In genomic region chr1:197042676-197043341, GRCh38 we compare ENCODE assay signal across 28 cellular contexts. TPM values are rescaled to one million over a fixed set of nuclear protein-coding genes. Genes with fewer than 3 reads are reported as not detected.
DNase-seq lines count a peak whose midpoint lies in the region; ATAC-seq and TF ChIP-seq lines count a peak whose summit lies in the region.
"Had no signal": no experiment of that assay in that cellular context is flagged by ENCODE, and none has a peak within 500 bp of the region (broad histone marks: within the 10 kb centered on the region; RNA-seq: fewer than 3 reads in every experiment).

No MANE protein-coding gene starts in this region.

- 0 out of 2 replicates have a peak, but pooled peaks cover 4% of the 10 kb centered on the region for H3K9me2 ChIP-seq in PC-9 (ENCODE audit: insufficient read depth)

- no peak overlapping the region for H3K4me3 Mint-ChIP-seq in activated T-cell treated with anti-CD3 and anti-CD28 coated beads, Interleukin-2, amount 50 U/mL, for 4 hours
- H3K4me3 Mint-ChIP-seq in CD4-positive, alpha-beta memory T cell = no peak overlapping the region
- H3K4me3 Mint-ChIP-seq: brain had no signal

- no peaks in the 10 kb centered on the region for H3F3A ChIP-seq in PC-9 (ENCODE audit: insufficient read depth, low read depth)

- intact Hi-C loops in PC-9 (cut with micrococcal nuclease; ENCODE audit: unreplicated experiment) = no loop called here
- intact Hi-C loops in CD4-positive, alpha-beta memory T cell (cut with micrococcal nuclease) = no loop called here

- POLR2A ChIA-PET in PC-9 (lab: Charles Lee; ENCODE audit: unreplicated experiment) = no interaction called here
- POLR2A ChIA-PET in CD4-positive, alpha-beta memory T cell (lab: Charles Lee; ENCODE audit: partially characterized antibody) = no interaction called here

- no peaks in the 10 kb centered on the region for H3K36me3 Mint-ChIP-seq in activated T-cell treated with anti-CD3 and anti-CD28 coated beads, Interleukin-2, amount 50 U/mL, for 4 hours (ENCODE audit: insufficient read depth)
- no peaks in the 10 kb centered on the region for H3K36me3 Mint-ChIP-seq in CD4-positive, alpha-beta memory T cell
- H3K36me3 Mint-ChIP-seq: brain had no signal

- H3K4me1 Mint-ChIP-seq in activated T-cell treated with anti-CD3 and anti-CD28 coated beads, Interleukin-2, amount 50 U/mL, for 4 hours (ENCODE audit: low read depth) = no peaks in the 10 kb centered on the region
- peaks cover 0 to 3% (median 2%) of the 10 kb centered on the region in 4 donors for H3K4me1 Mint-ChIP-seq in CD4-positive, alpha-beta memory T cell
- H3K4me1 Mint-ChIP-seq: brain had no signal

- no TSS peak for BruUV-seq in PC-9 (replicated peaks; lab: Mats Ljungman, UMichigan)

- ATAC-seq in SK-N-SH treated with all-trans-retinoic acid at 6 μM for 48 hours (peak; percentile 31; the same call in 2 of the 3 replicates), GM18907 (IDR thresholded peaks at IDR 0.05; ENCODE audit: unreplicated experiment) (no peak)
- ATAC-seq in activated T-cell treated with anti-CD3 and anti-CD28 coated beads, Interleukin-2, amount 50 U/mL, for 4 hours = no peak
- ATAC-seq: left cardiac atrium; stimulated activated naive CD8-positive, alpha-beta T cell treated with anti-CD3 and anti-CD28 coated beads, Interleukin-15, Interleukin-2, amounts not matched to agents 100 U/mL and 50 U/mL, for 24 hours had no signal

- H3K4me2 ChIP-seq in PC-9 = no peak overlapping the region
- H3K4me2 ChIP-seq: BLaER1 treated with 17β-estradiol and CSF1 and Interleukin-3, amounts not matched to agents 10 nM and 100 nM had no signal

- no peak overlapping the region for H3K27ac Mint-ChIP-seq in CD4-positive, alpha-beta memory T cell
- H3K27ac Mint-ChIP-seq: brain had no signal

- no peaks in the 10 kb centered on the region for H3K79me2 ChIP-seq in PC-9 (ENCODE audit: low read depth)

- DNase-seq in DMS153 (lab: John Stamatoyannopoulos, UW) = peak; percentile 91
- DNase-seq in NCI-H1105 (lab: John Stamatoyannopoulos, UW) = peak; percentile 43
- DNase-seq in NCI-H345 treated with DMSO at 0.1 percent for 48 hours (lab: John Stamatoyannopoulos, UW; ENCODE audit: unreplicated experiment) = peak; percentile 96
- DNase-seq in activated T-cell treated with anti-CD3 and anti-CD28 coated beads, Interleukin-2, amount 50 U/mL, for 4 hours = no peak
- DNase-seq in PC-9 = no peak
- no peak for DNase-seq in CD4-positive, alpha-beta memory T cell
- DNase-seq: activated CD8-positive, alpha-beta memory T cell treated with anti-CD3 and anti-CD28 coated beads for 24 hours; activated naive CD4-positive, alpha-beta T cell treated with Interleukin-2 at 50 U/mL for 16 hours; activated T-cell treated with anti-CD3 and anti-CD28 coated beads, Interleukin-2, amount 50 U/mL, for 48 hours; adrenal gland; GF-D8; left cardiac atrium; mammary epithelial cell; NK-92 treated with Interleukin-12 subunit alpha and Interleukin-12 subunit beta, amount 100 ng/mL, for 24 hours; Peyer's patch; right lobe of liver; SJCRH30; stimulated activated naive CD8-positive, alpha-beta T cell treated with anti-CD3 and anti-CD28 coated beads, Interleukin-15, Interleukin-2, amounts not matched to agents 100 U/mL and 50 U/mL, for 24 hours; T-helper 1 cell had no signal

- CTCF ChIA-PET in PC-9 (lab: Charles Lee) = no interaction called here
- CTCF ChIA-PET in CD4-positive, alpha-beta memory T cell (lab: Charles Lee; ENCODE audit: partially characterized antibody) = interaction anchor here (0.7 kb wide), 1 partner anchor 294 kb away, joined by 3 read pairs; no protein-coding TSS in a partner anchor

- no peak overlapping the region for H2AFZ ChIP-seq in PC-9

- no peaks in the 10 kb centered on the region for H3K36me3 ChIP-seq in PC-9 (ENCODE audit: low read depth)
- no peaks in the 10 kb centered on the region for H3K36me3 ChIP-seq in CD4-positive, alpha-beta memory T cell (ENCODE audit: insufficient read depth, low read length)
- H3K36me3 ChIP-seq: adrenal gland; BLaER1 treated with 17β-estradiol and CSF1 and Interleukin-3, amounts not matched to agents 10 nM and 100 nM; Peyer's patch; SJCRH30; thoracic aorta had no signal

- H3K9me3 Mint-ChIP-seq in activated T-cell treated with anti-CD3 and anti-CD28 coated beads, Interleukin-2, amount 50 U/mL, for 4 hours = no peaks in the 10 kb centered on the region
- peaks cover 0 to 6% (median 0%) of the 10 kb centered on the region in 8 donors for H3K9me3 Mint-ChIP-seq in CD4-positive, alpha-beta memory T cell

- H3K27me3 Mint-ChIP-seq in activated T-cell treated with anti-CD3 and anti-CD28 coated beads, Interleukin-2, amount 50 U/mL, for 4 hours (ENCODE audit: low read depth) = peaks cover 24% of the 10 kb centered on the region
- H3K27me3 Mint-ChIP-seq in CD4-positive, alpha-beta memory T cell = peaks cover 0 to 7% of the 10 kb centered on the region in 2 donors

- H3K4me1 ChIP-seq in PC-9 (replicated peaks; ENCODE audit: insufficient read depth) = no peaks in the 10 kb centered on the region
- no peaks in the 10 kb centered on the region for H3K4me1 ChIP-seq in CD4-positive, alpha-beta memory T cell (ENCODE audit: insufficient read depth, low read length)
- H3K4me1 ChIP-seq: adrenal gland; BLaER1 treated with 17β-estradiol and CSF1 and Interleukin-3, amounts not matched to agents 10 nM and 100 nM; Peyer's patch; right lobe of liver; SJCRH30 had no signal

- H3K27ac ChIP-seq in PC-9 = no peak overlapping the region
- H3K27ac ChIP-seq in CD4-positive, alpha-beta memory T cell (ENCODE audit: low read depth, low read length) = no peak overlapping the region
- H3K27ac ChIP-seq: adrenal gland; BLaER1 treated with 17β-estradiol and CSF1 and Interleukin-3, amounts not matched to agents 10 nM and 100 nM; epithelial cell of prostate; Peyer's patch; right lobe of liver; SJCRH30; thoracic aorta had no signal

- no peak overlapping the region for H3K4me3 ChIP-seq in PC-9
- H3K4me3 ChIP-seq in CD4-positive, alpha-beta memory T cell (ENCODE audit: low read length in 2 of 2) = no peak overlapping the region
- H3K4me3 ChIP-seq: adrenal gland; BLaER1 treated with 17β-estradiol and CSF1 and Interleukin-3, amounts not matched to agents 10 nM and 100 nM; Peyer's patch; right lobe of liver; SJCRH30; thoracic aorta had no signal

- H4K20me1 ChIP-seq in PC-9 (ENCODE audit: insufficient read depth) = no peaks in the 10 kb centered on the region; the same call in 1 of the 2 replicates
- H4K20me1 ChIP-seq: BLaER1 treated with 17β-estradiol and CSF1 and Interleukin-3, amounts not matched to agents 10 nM and 100 nM had no signal

- no peaks in the 10 kb centered on the region for H3K9me3 ChIP-seq in PC-9 (ENCODE audit: insufficient read depth, low read depth)
- no peaks in the 10 kb centered on the region for H3K9me3 ChIP-seq in CD4-positive, alpha-beta memory T cell (ENCODE audit: control insufficient read depth in 1 of 2, low read length in 2 of 2)
- H3K9me3 ChIP-seq: adrenal gland; BLaER1 treated with 17β-estradiol and CSF1 and Interleukin-3, amounts not matched to agents 10 nM and 100 nM; Peyer's patch; right lobe of liver; SJCRH30; thoracic aorta had no signal

- no peaks in the 10 kb centered on the region for H3K27me3 ChIP-seq in PC-9 (ENCODE audit: insufficient read depth, low read depth)
- no peaks in the 10 kb centered on the region for H3K27me3 ChIP-seq in CD4-positive, alpha-beta memory T cell (ENCODE audit: insufficient read depth, low read length)
- H3K27me3 ChIP-seq: adrenal gland; BLaER1 treated with 17β-estradiol and CSF1 and Interleukin-3, amounts not matched to agents 10 nM and 100 nM; Peyer's patch; right lobe of liver; SJCRH30 had no signal

- no peak for TF ChIP-seq CTCF in PC-9 (conservative IDR thresholded peaks at IDR 0.05)

TF ChIP-seq in SK-N-SH treated with all-trans-retinoic acid at 6 μM for 48 hours, 23 proteins besides CTCF, POLR2A, EP300 and RAD21:
- TF ChIP-seq ESRRG (CRISPR knock-in tag; IDR thresholded peaks at IDR 0.05) (no peak), PPARA (CRISPR knock-in tag; IDR thresholded peaks at IDR 0.05; ENCODE audit: borderline replicate concordance) (no peak), TOX (CRISPR knock-in tag; IDR thresholded peaks at IDR 0.05; ENCODE audit: borderline replicate concordance) (no peak), ZNF70 (CRISPR knock-in tag; IDR thresholded peaks at IDR 0.05) (no peak), ZNF565 (CRISPR knock-in tag; conservative IDR thresholded peaks at IDR 0.05; ENCODE audit: low read depth) (no peak), RARB (CRISPR knock-in tag; IDR thresholded peaks at IDR 0.05) (no peak), ARNTL (CRISPR knock-in tag; IDR thresholded peaks at IDR 0.05; ENCODE audit: borderline replicate concordance, low read depth) (no peak)
- TF ChIP-seq, protein P1, sequence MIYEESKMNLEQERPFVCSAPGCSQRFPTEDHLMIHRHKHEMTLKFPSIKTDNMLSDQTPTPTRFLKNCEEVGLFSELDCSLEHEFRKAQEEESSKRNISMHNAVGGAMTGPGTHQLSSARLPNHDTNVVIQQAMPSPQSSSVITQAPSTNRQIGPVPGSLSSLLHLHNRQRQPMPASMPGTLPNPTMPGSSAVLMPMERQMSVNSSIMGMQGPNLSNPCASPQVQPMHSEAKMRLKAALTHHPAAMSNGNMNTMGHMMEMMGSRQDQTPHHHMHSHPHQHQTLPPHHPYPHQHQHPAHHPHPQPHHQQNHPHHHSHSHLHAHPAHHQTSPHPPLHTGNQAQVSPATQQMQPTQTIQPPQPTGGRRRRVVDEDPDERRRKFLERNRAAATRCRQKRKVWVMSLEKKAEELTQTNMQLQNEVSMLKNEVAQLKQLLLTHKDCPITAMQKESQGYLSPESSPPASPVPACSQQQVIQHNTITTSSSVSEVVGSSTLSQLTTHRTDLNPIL (CRISPR knock-in tag; IDR thresholded peaks at IDR 0.05; ENCODE audit: low read depth) = no peak

RNA-seq across cellular contexts. Expression of gene F13B, which starts 24.3 kb away (rescaled TPM):
- not detected for total RNA-seq in activated T-cell treated with anti-CD3 and anti-CD28 coated beads, Interleukin-2, amount 50 U/mL, for 4 hours
- not detected in 2 replicates for total RNA-seq in PC-9 (2021)
- not detected for total RNA-seq in CD4-positive, alpha-beta memory T cell
- not detected for polyA plus RNA-seq in CD4-positive, alpha-beta memory T cell
- total RNA-seq: adrenal gland, H1, left cardiac atrium, Peyer's patch, posterior vena cava, thoracic aorta had no signal
- polyA plus RNA-seq: adrenal gland, AG04450, H1, mammary epithelial cell had no signal

Comparison
In these comparisons a context has a peak if more than half of its experiments do, and no peak if none do; other contexts are left out.
1. DNase-seq: peak in DMS153 (single experiment), NCI-H1105 (single experiment) and NCI-H345 treated with DMSO at 0.1 percent for 48 hours (single experiment); none in activated T-cell treated with anti-CD3 and anti-CD28 coated beads, Interleukin-2, amount 50 U/mL, for 4 hours (single experiment), PC-9 (0 of 2) and CD4-positive, alpha-beta memory T cell (0 of 5).